ENCODE assay signal across 17 cellular contexts in genomic region chr4:155592568-155593343, GRCh38.
A peak's percentile ranks its signal among the peaks of the same experiment; 100 is the strongest.
DNase-seq lines count a peak whose midpoint lies in the region; ATAC-seq, FAIRE-seq and TF ChIP-seq lines count a peak whose summit lies in the region.
"Had no signal": no experiment of that assay in that cellular context is flagged by ENCODE, and none has a peak within 500 bp of the region (broad histone marks: within the 10 kb centered on the region; RNA-seq: fewer than 3 reads in every experiment).

No MANE protein-coding gene starts in this region.

- H3K4me3 ChIP-seq in gastroesophageal sphincter (no peak overlapping the region), H7 (ENCODE audit: insufficient read depth, low read depth, low read length) (no peak overlapping the region)
- H3K4me3 ChIP-seq: GM23338 had no signal

- H3K27ac ChIP-seq in gastroesophageal sphincter, result peak overlapping the region in 1 of 4 donors; percentile 3

- H3K36me3 ChIP-seq in gastroesophageal sphincter, result no peaks in the 10 kb centered on the region
- no peaks in the 10 kb centered on the region for H3K36me3 ChIP-seq in H7 (replicated peaks; ENCODE audit: control insufficient read depth, insufficient read depth, low read length)

- TF ChIP-seq CTCF in gastroesophageal sphincter (IDR thresholded peaks at IDR 0.05), result no peak

- H3K4me1 ChIP-seq in gastroesophageal sphincter, result peaks cover 0 to 6% (median 0%) of the 10 kb centered on the region in 3 donors

- TF ChIP-seq POLR2A in gastroesophageal sphincter (IDR thresholded peaks at IDR 0.05) (no peak), H54 (IDR thresholded peaks at IDR 0.05; ENCODE audit: low read depth, low read length) (no peak)

- DNase-seq in DMS 273 treated with DMSO at 0.1 percent for 48 hours (lab: John Stamatoyannopoulos, UW) (peak; percentile 18), retina (peak; percentile 37), H7 (no peak), H54 (ENCODE audit: insufficient read length, low spot score) (no peak)
- DNase-seq in stimulated activated naive CD8-positive, alpha-beta T cell treated with anti-CD3 and anti-CD28 coated beads, Interleukin-15, Interleukin-2, amounts not matched to agents 100 U/mL and 50 U/mL, for 24 hours, result no peak
- DNase-seq: activated CD4-positive, alpha-beta T cell treated with anti-CD3 and anti-CD28 coated beads, Interleukin-2, amount 50 U/mL, for 48 hours; activated naive CD8-positive, alpha-beta T cell treated with anti-CD3 and anti-CD28 coated beads, Interleukin-2, amount 50 U/mL, for 24 hours; activated T-cell treated with anti-CD3 and anti-CD28 coated beads, Interleukin-2, amount 50 U/mL, for 24 hours; CD4-positive, CD25-positive, alpha-beta regulatory T cell; NCI-H2029; NCI-H82; SW 1271 had no signal

- H3K27me3 ChIP-seq in gastroesophageal sphincter (no peaks in the 10 kb centered on the region), H7 (ENCODE audit: control insufficient read depth, insufficient read depth, low read length) (no peaks in the 10 kb centered on the region)

- WGBS in gastroesophageal sphincter (ENCODE audit: low coverage in 1 of 2), 2 donors, result 45 to 61% methylated on average over 3 of the region's 3 CpGs

- TF ChIP-seq EP300 in gastroesophageal sphincter (IDR thresholded peaks at IDR 0.05), result no peak

- no peaks in the 10 kb centered on the region for H3K9me3 ChIP-seq in gastroesophageal sphincter

- ATAC-seq in SK-N-SH treated with all-trans-retinoic acid at 6 μM for 48 hours, result no peak; the same call in 2 of the 3 replicates
- peak; percentile 76 for ATAC-seq in gastroesophageal sphincter
- ATAC-seq in stimulated activated naive CD8-positive, alpha-beta T cell treated with anti-CD3 and anti-CD28 coated beads, Interleukin-15, Interleukin-2, amounts not matched to agents 100 U/mL and 50 U/mL, for 24 hours, result no peak
- ATAC-seq: activated naive CD8-positive, alpha-beta T cell treated with anti-CD3 and anti-CD28 coated beads, Interleukin-2, amount 50 U/mL, for 24 hours; GM23338; Panc1 had no signal

- no peak for FAIRE-seq in H54 (lab: Jason Lieb, UNC)
- FAIRE-seq: endothelial cell of umbilical vein had no signal

TF ChIP-seq in SK-N-SH treated with all-trans-retinoic acid at 6 μM for 48 hours, 23 proteins besides CTCF, POLR2A, EP300 and RAD21 (continues in another document):
- TF ChIP-seq ZFP30 (CRISPR knock-in tag; IDR thresholded peaks at IDR 0.05) (no peak), PPARA (CRISPR knock-in tag; IDR thresholded peaks at IDR 0.05; ENCODE audit: borderline replicate concordance) (no peak), ZNF8 (CRISPR knock-in tag; IDR thresholded peaks at IDR 0.05) (no peak), SNAI2 (CRISPR knock-in tag; IDR thresholded peaks at IDR 0.05) (no peak), TOX (CRISPR knock-in tag; IDR thresholded peaks at IDR 0.05; ENCODE audit: borderline replicate concordance) (no peak), ZC3H10 (CRISPR knock-in tag; IDR thresholded peaks at IDR 0.05) (no peak), BACH2 (CRISPR knock-in tag; IDR thresholded peaks at IDR 0.05; ENCODE audit: borderline replicate concordance) (no peak), CREB5 (CRISPR knock-in tag; IDR thresholded peaks at IDR 0.05; ENCODE audit: low read depth) (peak; percentile 62), ARNTL (CRISPR knock-in tag; IDR thresholded peaks at IDR 0.05; ENCODE audit: borderline replicate concordance, low read depth) (no peak), CSDC2 (CRISPR knock-in tag; IDR thresholded peaks at IDR 0.05) (no peak), OSR1 (CRISPR knock-in tag; IDR thresholded peaks at IDR 0.05) (no peak), ZNF70 (CRISPR knock-in tag; IDR thresholded peaks at IDR 0.05) (0 out of 2 replicates have a peak, but pooled peaks have one; percentile 36), GLIS3 (CRISPR knock-in tag; IDR thresholded peaks at IDR 0.05) (no peak), PATZ1 (CRISPR knock-in tag; IDR thresholded peaks at IDR 0.05; ENCODE audit: borderline replicate concordance) (no peak), CSRNP3 (CRISPR knock-in tag; IDR thresholded peaks at IDR 0.05) (peak; percentile 19; the same call in 1 of the 2 replicates), ZFP3 (CRISPR knock-in tag; IDR thresholded peaks at IDR 0.05) (0 out of 2 replicates have a peak, but pooled peaks have one; percentile 13), ESRRG (CRISPR knock-in tag; IDR thresholded peaks at IDR 0.05) (no peak), TCF4 (CRISPR knock-in tag; IDR thresholded peaks at IDR 0.05; ENCODE audit: borderline replicate concordance) (peak; percentile 94), TSHZ2 (CRISPR knock-in tag; IDR thresholded peaks at IDR 0.05) (peak; percentile 66; the same call in 1 of the 2 replicates), POU6F1 (CRISPR knock-in tag; IDR thresholded peaks at IDR 0.05; ENCODE audit: borderline replicate concordance, low read depth) (no peak)

Comparison
In these comparisons a context has a peak if more than half of its experiments do, and no peak if none do; other contexts are left out.
1. DNase-seq: peak in DMS 273 treated with DMSO at 0.1 percent for 48 hours (single experiment) and retina (single experiment); none in H7 (single experiment), H54 (single experiment) and stimulated activated naive CD8-positive, alpha-beta T cell treated with anti-CD3 and anti-CD28 coated beads, Interleukin-15, Interleukin-2, amounts not matched to agents 100 U/mL and 50 U/mL, for 24 hours (single experiment).